Comparison of ENCODE assay signal across 8 cellular contexts in genomic region chr4:94406668-94407437, GRCh38. TPM values are rescaled to one million over a fixed set of nuclear protein-coding genes. Genes with fewer than 3 reads are reported as not detected.
DNase-seq lines count a peak whose midpoint lies in the region; ATAC-seq and TF ChIP-seq lines count a peak whose summit lies in the region.

No MANE protein-coding gene starts in this region.

- WGBS in adrenal gland, 4 donors = 27 to 31% (median 30%) methylated on average over 10 of the region's 10 CpGs
- WGBS in right cardiac atrium = 17% methylated on average over 10 of the region's 10 CpGs

- no peak for TF ChIP-seq POLR2A in adrenal gland (IDR thresholded peaks at IDR 0.05)

- H4K20me1 ChIP-seq in MM.1S (ENCODE audit: insufficient read depth, low read length) = no peaks in the 10 kb centered on the region

- H3K4me1 ChIP-seq in MM.1S (ENCODE audit: low read length) (no peaks in the 10 kb centered on the region), adrenal gland (replicated peaks in 1 of 2) (peaks cover 0 to 23% of the 10 kb centered on the region in 2 donors), right cardiac atrium (ENCODE audit: control insufficient read depth, insufficient read depth, low read length) (no peaks in the 10 kb centered on the region)

- peak; percentile 82 for TF ChIP-seq CTCF in MM.1S (IDR thresholded peaks at IDR 0.05; ENCODE audit: low read length)
- TF ChIP-seq CTCF in adrenal gland (IDR thresholded peaks at IDR 0.05) = peak; percentile 73 to 97 (median 84)

- peak; percentile 92 for ATAC-seq in GM21723 (IDR thresholded peaks at IDR 0.05; ENCODE audit: unreplicated experiment)
- peak; percentile 59 to 60 for ATAC-seq in right cardiac atrium
- ATAC-seq in sciatic nerve = peak; percentile 72
- no peak for ATAC-seq in HG03139 (IDR thresholded peaks at IDR 0.05; ENCODE audit: unreplicated experiment)

- H3K9ac ChIP-seq in MM.1S (ENCODE audit: low read length) = no peak overlapping the region

- H3K36me3 ChIP-seq in MM.1S (replicated peaks; ENCODE audit: insufficient read depth, low read length) (no peaks in the 10 kb centered on the region), adrenal gland (replicated peaks in 1 of 2) (no peaks in the 10 kb centered on the region)

- intact Hi-C loops in adrenal gland (cut with DNase I) = loop anchor here in 1 of 2 donors (5.0 kb wide), 2 partner anchors 45 to 185 kb away; partner anchors contain the start of gene PDLIM5
- intact Hi-C loops in right cardiac atrium (cut with DNase I) = loop anchor here in 3 of 4 donors (2.0 to 5.0 kb wide), 4 partner anchors 45 to 190 kb away; partner anchors contain the start of gene PDLIM5 (in 1 of the 3)
- intact Hi-C loops in sciatic nerve (cut with DNase I) = loop anchor here (5.0 kb wide), 1 partner anchor 190 kb away; no protein-coding TSS in a partner anchor

- H3F3A ChIP-seq in MM.1S (ENCODE audit: insufficient read depth, low read length) = no peaks in the 10 kb centered on the region

- H3K4me3 ChIP-seq in MM.1S (ENCODE audit: low read length) (no peak overlapping the region), adrenal gland (no peak overlapping the region), right cardiac atrium (ENCODE audit: low read length) (no peak overlapping the region)

- no peak overlapping the region for H3K4me2 ChIP-seq in MM.1S (ENCODE audit: low read depth, low read length)

- no peak overlapping the region for H3K27ac ChIP-seq in MM.1S (ENCODE audit: low read length)
- H3K27ac ChIP-seq in adrenal gland = no peak overlapping the region
- H3K27ac ChIP-seq in right cardiac atrium (ENCODE audit: low read length) = no peak overlapping the region

- DNase-seq in Daoy (ENCODE audit: low read depth) (peak; percentile 56), MM.1S (peak; percentile 76), SKM-1 (lab: John Stamatoyannopoulos, UW; ENCODE audit: unreplicated experiment) (peak; percentile 76), adrenal gland (peak; percentile 63 to 94 (median 83)), right cardiac atrium (peak; percentile 61 to 84 (median 62)), sciatic nerve (ENCODE audit: low spot score) (peak; percentile 84)

- H3K27me3 ChIP-seq in MM.1S (replicated peaks; ENCODE audit: insufficient read depth, low read length) (no peaks in the 10 kb centered on the region), adrenal gland (no peaks in the 10 kb centered on the region), right cardiac atrium (ENCODE audit: control insufficient read depth, insufficient read depth) (no peaks in the 10 kb centered on the region)

- H3K79me2 ChIP-seq in MM.1S (ENCODE audit: low read length) = no peaks in the 10 kb centered on the region

- H3K9me2 ChIP-seq in MM.1S (replicated peaks; ENCODE audit: insufficient read depth, low read length) = no peaks in the 10 kb centered on the region

- no peaks in the 10 kb centered on the region for H3K9me3 ChIP-seq in MM.1S (replicated peaks; ENCODE audit: insufficient read depth, low read length)
- H3K9me3 ChIP-seq in adrenal gland (replicated peaks in 1 of 3) = no peaks in the 10 kb centered on the region
- H3K9me3 ChIP-seq in right cardiac atrium (ENCODE audit: control insufficient read depth, low read length) = no peaks in the 10 kb centered on the region

- no peak overlapping the region for H2AFZ ChIP-seq in MM.1S (ENCODE audit: low read length)

RNA-seq across cellular contexts. Expression of gene PDLIM5, which starts 44.9 kb away (rescaled TPM):
- 23.3 and 28.9 TPM in 2 replicates for total RNA-seq in Daoy (2014; rRNA removed; shearing (Covaris generic))
- total RNA-seq in adrenal gland = 100 to 1,000 TPM in 3 of 8 donors, 10 to 100 TPM in 5; 53.9 to 150 (median 84.0) TPM
- 10 to 100 TPM; 26.2 to 92.4 (median 28.9) TPM for polyA plus RNA-seq in adrenal gland
- total RNA-seq in right cardiac atrium = 100 to 1,000 TPM; 511 to 778 (median 584) TPM
- 407 TPM for polyA plus RNA-seq in right cardiac atrium
- total RNA-seq in sciatic nerve = 211 TPM
